ENCODE assay signal across 8 cellular contexts in the genomic region with DNA sequence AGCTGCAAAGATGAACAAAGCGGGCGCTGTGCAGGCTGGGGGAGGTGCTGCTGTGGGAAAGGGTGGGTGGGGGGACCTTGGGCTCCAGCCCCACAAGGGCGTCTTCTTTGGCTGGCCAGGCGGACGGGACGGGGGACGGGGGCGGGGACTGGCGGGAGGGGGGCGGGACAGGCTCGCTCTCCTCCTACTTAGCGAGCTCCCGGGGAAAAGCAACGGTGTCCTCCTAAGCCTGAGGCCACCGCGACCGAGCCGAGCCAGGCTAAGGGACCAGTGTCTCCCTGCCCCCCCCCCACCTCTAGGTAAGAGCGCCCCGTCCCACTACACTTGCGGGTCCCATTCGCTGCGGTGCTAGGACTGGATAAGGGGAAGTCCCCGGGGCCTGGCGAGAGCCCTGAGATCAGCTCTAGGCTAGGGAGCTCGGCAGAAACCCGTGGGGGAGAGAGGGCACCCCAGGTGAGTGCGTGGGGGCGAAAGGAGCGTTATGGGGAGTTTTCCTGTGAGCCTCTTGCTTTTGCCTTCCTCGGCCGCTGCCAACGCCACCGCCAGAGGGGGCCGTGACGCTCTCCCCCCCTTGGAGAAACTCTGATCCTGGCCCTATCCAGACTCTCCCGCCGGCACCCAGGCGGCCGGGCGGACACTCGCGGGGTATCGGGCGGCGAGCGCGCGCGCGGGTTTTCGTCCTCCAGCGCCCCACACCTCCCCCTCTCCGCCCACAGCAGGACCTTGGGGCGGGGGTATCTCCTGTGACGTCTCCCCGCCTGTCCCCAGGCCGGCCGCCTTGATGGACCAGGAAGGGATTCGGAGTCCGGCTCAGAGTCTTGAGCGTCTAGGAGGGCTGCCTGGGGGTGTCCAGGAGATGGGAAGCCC. TPM values are rescaled to one million over a fixed set of nuclear protein-coding genes. Genes with fewer than 3 reads are reported as not detected.
A peak's percentile ranks its signal among the peaks of the same experiment; 100 is the strongest.
DNase-seq lines count a peak whose midpoint lies in the region; ATAC-seq and TF ChIP-seq lines count a peak whose summit lies in the region.

A gene (plus strand): TSS at position 215 of the 867 bp plus-strand sequence. CDS start 6,222 bp downstream, outside the sequence.

- H3K27ac ChIP-seq in mesodermal cell (ENCODE audit: low read depth, low read length, severe bottlenecking) = peak within 1 kb of the TSS; percentile 5

- peak within 1 kb of the TSS; percentile 77 for H3K4me3 Mint-ChIP-seq in stimulated activated memory B cell treated with anti-CD40 and anti-IgM and Interleukin-4, amounts not matched to agents 10 μg/mL and 1 μg/mL and 100 μg/mL, for 72 hours

- peak within 1 kb of the TSS; percentile 73 for H3K27ac Mint-ChIP-seq in stimulated activated memory B cell treated with anti-CD40 and anti-IgM and Interleukin-4, amounts not matched to agents 10 μg/mL and 1 μg/mL and 100 μg/mL, for 72 hours

- DNase-seq in NCI-H1436 (lab: John Stamatoyannopoulos, UW) (peak; percentile 63), NCI-H1436 treated with DMSO at 0.1 percent for 48 hours (lab: John Stamatoyannopoulos, UW) (no peak), NCI-H69 (lab: John Stamatoyannopoulos, UW) (peak; percentile 77), epithelial cell of proximal tubule (ENCODE audit: low read depth) (no peak)
- DNase-seq in activated T-cell treated with anti-CD3 and anti-CD28 coated beads, Interleukin-2, amount 50 U/mL, for 1 hour = peak; percentile 66
- no peak for DNase-seq in NK-92 treated with Interleukin-12 subunit alpha and Interleukin-12 subunit beta, amount 100 ng/mL, for 24 hours (lab: John Stamatoyannopoulos, UW)

- 1 to 2% methylated on average over 25 to 28 of the region's 62 CpGs for WGBS in mesodermal cell (ENCODE audit: insufficient coverage in 2 of 2), 2 experiments

- H3K4me1 Mint-ChIP-seq in stimulated activated memory B cell treated with anti-CD40 and anti-IgM and Interleukin-4, amounts not matched to agents 10 μg/mL and 1 μg/mL and 100 μg/mL, for 72 hours = peaks cover 35% of the 10 kb centered on the region

- H3K4me3 ChIP-seq in epithelial cell of proximal tubule (ENCODE audit: low read depth, low read length) (peak within 1 kb of the TSS; percentile 93), mesodermal cell (ENCODE audit: extremely low read depth, insufficient read depth, low read length, poor library complexity, severe bottlenecking) (peak within 1 kb of the TSS; percentile 67)

- H3K36me3 ChIP-seq in mesodermal cell (ENCODE audit: control insufficient read depth, insufficient read depth, low read length) = peaks cover 6% of the 10 kb centered on the region

- no peaks in the 10 kb centered on the region for H3K9me3 ChIP-seq in mesodermal cell (ENCODE audit: control insufficient read depth, low read length)

- peaks cover 14% of the 10 kb centered on the region for H3K27me3 Mint-ChIP-seq in stimulated activated memory B cell treated with anti-CD40 and anti-IgM and Interleukin-4, amounts not matched to agents 10 μg/mL and 1 μg/mL and 100 μg/mL, for 72 hours

- peak; percentile 11 for ATAC-seq in stimulated activated memory B cell treated with anti-CD40 and anti-IgM and Interleukin-4, amounts not matched to agents 10 μg/mL and 1 μg/mL and 100 μg/mL, for 72 hours

- H3K4me1 ChIP-seq in mesodermal cell (ENCODE audit: control insufficient read depth, insufficient read depth, low read length, poor library complexity, severe bottlenecking) = peaks cover 52% of the 10 kb centered on the region

- TF ChIP-seq CTCF in epithelial cell of proximal tubule (conservative IDR thresholded peaks at IDR 0.05; ENCODE audit: low read depth, low read length) = peak; percentile 60

- H3K36me3 Mint-ChIP-seq in stimulated activated memory B cell treated with anti-CD40 and anti-IgM and Interleukin-4, amounts not matched to agents 10 μg/mL and 1 μg/mL and 100 μg/mL, for 72 hours = peaks cover 6% of the 10 kb centered on the region

- H3K9me3 Mint-ChIP-seq in stimulated activated memory B cell treated with anti-CD40 and anti-IgM and Interleukin-4, amounts not matched to agents 10 μg/mL and 1 μg/mL and 100 μg/mL, for 72 hours = no peaks in the 10 kb centered on the region

RNA-seq across cellular contexts. Expression of the gene that starts here (rescaled TPM):
- total RNA-seq in epithelial cell of proximal tubule = 49.8 and 64.2 TPM in 2 replicates
- 95.0 TPM for polyA plus RNA-seq in mesodermal cell (2013, experiment 1 of 2)
- 74.6 TPM for polyA plus RNA-seq in mesodermal cell (2013, experiment 2 of 2)

Comparison
In these comparisons a context has a peak if more than half of its experiments do, and no peak if none do; other contexts are left out.
1. DNase-seq: peak in NCI-H1436 (single experiment), NCI-H69 (single experiment) and activated T-cell treated with anti-CD3 and anti-CD28 coated beads, Interleukin-2, amount 50 U/mL, for 1 hour (single experiment); none in NCI-H1436 treated with DMSO at 0.1 percent for 48 hours (single experiment), epithelial cell of proximal tubule (single experiment) and NK-92 treated with Interleukin-12 subunit alpha and Interleukin-12 subunit beta, amount 100 ng/mL, for 24 hours (single experiment).